ENCODE assay signal across 8 cellular contexts in genomic region chr9:4792054-4792571, GRCh38. TPM values are rescaled to one million over a fixed set of nuclear protein-coding genes. Genes with fewer than 3 reads are reported as not detected.
A peak's percentile ranks its signal among the peaks of the same experiment; 100 is the strongest.
DNase-seq lines count a peak whose midpoint lies in the region; ATAC-seq and TF ChIP-seq lines count a peak whose summit lies in the region.

No MANE protein-coding gene starts in this region.

- H3K4me3 Mint-ChIP-seq in activated naive CD4-positive, alpha-beta T cell treated with anti-CD3 and anti-CD28 coated beads, Interleukin-2, amount 50 U/mL, for 24 hours, result peak overlapping the region; percentile 91

- ATAC-seq in GM19372 (IDR thresholded peaks at IDR 0.05; ENCODE audit: low read depth, unreplicated experiment) (peak; percentile 25), HG03439 (IDR thresholded peaks at IDR 0.05; ENCODE audit: unreplicated experiment) (peak; percentile 31)

- H3K4me1 Mint-ChIP-seq in activated naive CD4-positive, alpha-beta T cell treated with anti-CD3 and anti-CD28 coated beads, Interleukin-2, amount 50 U/mL, for 24 hours, result peaks cover 51% of the 10 kb centered on the region

- H2AFZ ChIP-seq in ACC112 (ENCODE audit: low read length, unreplicated experiment), result peak overlapping the region; percentile 80

- no peak for TF ChIP-seq POLR2A in stomach (IDR thresholded peaks at IDR 0.05)

- TF ChIP-seq EP300 in stomach (IDR thresholded peaks at IDR 0.05), result no peak

- no peaks in the 10 kb centered on the region for H3K9me3 Mint-ChIP-seq in activated naive CD4-positive, alpha-beta T cell treated with anti-CD3 and anti-CD28 coated beads, Interleukin-2, amount 50 U/mL, for 24 hours

- DNase-seq in stomach (no peak), HT-29 (ENCODE audit: low spot score) (no peak), GF-D8 (lab: John Stamatoyannopoulos, UW) (no peak)

- H3K36me3 Mint-ChIP-seq in activated naive CD4-positive, alpha-beta T cell treated with anti-CD3 and anti-CD28 coated beads, Interleukin-2, amount 50 U/mL, for 24 hours, result peaks cover 10% of the 10 kb centered on the region

- peak overlapping the region; percentile 74 for H3K9ac ChIP-seq in iPS-18a (ENCODE audit: low read length)

- H3K4me1 ChIP-seq in ACC112 (ENCODE audit: control insufficient read depth, insufficient read depth, low read length, unreplicated experiment) (peaks cover 6% of the 10 kb centered on the region), iPS-18a (ENCODE audit: control insufficient read depth, low read depth, low read length) (peaks cover 8% of the 10 kb centered on the region), stomach (peaks cover 13 to 35% (median 32%) of the 10 kb centered on the region in 4 donors)

- H3K27me3 Mint-ChIP-seq in activated naive CD4-positive, alpha-beta T cell treated with anti-CD3 and anti-CD28 coated beads, Interleukin-2, amount 50 U/mL, for 24 hours, result no peaks in the 10 kb centered on the region

- 2 to 5% (median 3%) methylated on average over 19 to 23 of the region's 23 CpGs for WGBS in stomach, 5 donors

- no peaks in the 10 kb centered on the region for H3K27me3 ChIP-seq in ACC112 (ENCODE audit: insufficient read depth, low read length)
- H3K27me3 ChIP-seq in iPS-18a (ENCODE audit: control insufficient read depth, insufficient read depth, low read length), result peaks cover 4% of the 10 kb centered on the region
- no peaks in the 10 kb centered on the region for H3K27me3 ChIP-seq in stomach

- intact Hi-C loops in stomach (cut with DNase I; ENCODE audit: low total_unique reads), result loop anchor here (10.0 kb wide), 1 partner anchor 193 kb away; the partner anchor contains the start of gene JAK2

- H3K27ac ChIP-seq in ACC112 (ENCODE audit: low read depth, low read length) (no peak overlapping the region), iPS-18a (ENCODE audit: low read length) (peak overlapping the region; percentile 4), stomach (peak overlapping the region; percentile 2 to 88 (median 86))

- H3K79me2 ChIP-seq in ACC112 (ENCODE audit: control insufficient read depth, insufficient read depth, low read length, unreplicated experiment), result peaks cover 27% of the 10 kb centered on the region

- H3K36me3 ChIP-seq in ACC112 (ENCODE audit: insufficient read depth, low read length), result no peaks in the 10 kb centered on the region
- H3K36me3 ChIP-seq in iPS-18a (ENCODE audit: control insufficient read depth, low read depth, low read length), result no peaks in the 10 kb centered on the region
- no peaks in the 10 kb centered on the region for H3K36me3 ChIP-seq in stomach

- peak overlapping the region; percentile 77 for H3K27ac Mint-ChIP-seq in activated naive CD4-positive, alpha-beta T cell treated with anti-CD3 and anti-CD28 coated beads, Interleukin-2, amount 50 U/mL, for 24 hours

- no peak for TF ChIP-seq CTCF in stomach (IDR thresholded peaks at IDR 0.05)

- H3K9me3 ChIP-seq in iPS-18a (ENCODE audit: control insufficient read depth, low read depth, low read length), result no peaks in the 10 kb centered on the region
- H3K9me3 ChIP-seq in stomach, result no peaks in the 10 kb centered on the region

- peak overlapping the region; percentile 90 for H3K4me3 ChIP-seq in ACC112 (ENCODE audit: low read depth, low read length)
- peak overlapping the region; percentile 79 for H3K4me3 ChIP-seq in iPS-18a (ENCODE audit: low read length)
- peak overlapping the region; percentile 73 to 96 (median 84) for H3K4me3 ChIP-seq in stomach

RNA-seq across cellular contexts. Expression of gene RCL1, which starts 0.6 kb away (rescaled TPM):
- total RNA-seq in stomach, result 10 to 100 TPM; 11.7 to 38.7 (median 14.7) TPM
- polyA plus RNA-seq in stomach, result 10 to 100 TPM; 12.2 to 22.6 (median 13.1) TPM
- 35.1 and 51.7 TPM in 2 replicates for total RNA-seq in HT-29 (2014; rRNA removed; shearing (Covaris generic))

RNA-seq across cellular contexts. Expression of gene AK3, which starts 51.1 kb away (rescaled TPM):
- 100 to 1,000 TPM in 1 of 5 donors, 10 to 100 TPM in 4; 26.1 to 108 (median 73.5) TPM for total RNA-seq in stomach
- 10 to 100 TPM; 33.9 to 64.0 (median 49.9) TPM for polyA plus RNA-seq in stomach
- total RNA-seq in HT-29 (2014; rRNA removed; shearing (Covaris generic)), result 114 TPM in 2 replicates
